Comparison of ENCODE assay signal across 1 cellular context in the genomic region with DNA sequence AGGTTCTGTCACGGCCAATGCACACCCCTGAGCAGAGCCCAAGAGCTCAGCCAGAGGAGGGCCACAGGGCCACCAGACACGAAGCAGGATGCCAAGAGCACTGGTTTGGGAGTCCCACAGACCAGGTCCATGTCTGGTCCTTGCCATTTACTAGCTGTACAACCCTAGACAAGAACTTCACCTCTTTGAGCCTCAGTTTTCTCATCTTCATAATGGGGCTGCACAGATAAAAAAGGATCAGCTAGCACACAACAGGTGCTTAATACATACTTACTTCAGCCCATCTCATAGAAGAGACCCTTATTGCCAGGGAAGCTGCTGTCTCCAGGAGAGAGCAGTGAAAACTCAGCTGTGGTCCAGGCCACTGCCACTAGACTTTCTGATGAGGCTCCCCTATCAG.
TF ChIP-seq lines count a peak whose summit lies in the region.

No MANE protein-coding gene starts in this region.

TF ChIP-seq in HEK293, 187 proteins besides CTCF, POLR2A, EP300 and RAD21 (continued from another document):
- TF ChIP-seq, protein P1, sequence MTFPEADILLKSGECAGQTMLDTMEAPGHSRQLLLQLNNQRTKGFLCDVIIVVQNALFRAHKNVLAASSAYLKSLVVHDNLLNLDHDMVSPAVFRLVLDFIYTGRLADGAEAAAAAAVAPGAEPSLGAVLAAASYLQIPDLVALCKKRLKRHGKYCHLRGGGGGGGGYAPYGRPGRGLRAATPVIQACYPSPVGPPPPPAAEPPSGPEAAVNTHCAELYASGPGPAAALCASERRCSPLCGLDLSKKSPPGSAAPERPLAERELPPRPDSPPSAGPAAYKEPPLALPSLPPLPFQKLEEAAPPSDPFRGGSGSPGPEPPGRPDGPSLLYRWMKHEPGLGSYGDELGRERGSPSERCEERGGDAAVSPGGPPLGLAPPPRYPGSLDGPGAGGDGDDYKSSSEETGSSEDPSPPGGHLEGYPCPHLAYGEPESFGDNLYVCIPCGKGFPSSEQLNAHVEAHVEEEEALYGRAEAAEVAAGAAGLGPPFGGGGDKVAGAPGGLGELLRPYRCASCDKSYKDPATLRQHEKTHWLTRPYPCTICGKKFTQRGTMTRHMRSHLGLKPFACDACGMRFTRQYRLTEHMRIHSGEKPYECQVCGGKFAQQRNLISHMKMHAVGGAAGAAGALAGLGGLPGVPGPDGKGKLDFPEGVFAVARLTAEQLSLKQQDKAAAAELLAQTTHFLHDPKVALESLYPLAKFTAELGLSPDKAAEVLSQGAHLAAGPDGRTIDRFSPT (tag by site-specific recombination; IDR thresholded peaks at IDR 0.05): no peak
